ENCODE assay signal across 15 cellular contexts in genomic region chr16:72468582-72468981, GRCh38.
"Had no signal": no experiment of that assay in that cellular context is flagged by ENCODE, and none has a peak within 500 bp of the region (broad histone marks: within the 10 kb centered on the region; RNA-seq: fewer than 3 reads in every experiment).

No MANE protein-coding gene starts in this region.

- H3K27me3 ChIP-seq: esophagus muscularis mucosa, gastrocnemius medialis, heart right ventricle, ovary, thyroid gland, uterus had no signal

- H3K36me3 ChIP-seq: esophagus muscularis mucosa, gastrocnemius medialis, heart right ventricle, left ventricle myocardium inferior, ovary, thyroid gland, uterus had no signal

- FAIRE-seq: keratinocyte had no signal

- H3K27ac ChIP-seq: esophagus muscularis mucosa, gastrocnemius medialis, heart right ventricle, left ventricle myocardium inferior, ovary, skin epidermis, thyroid gland, uterus had no signal

- H3K4me1 ChIP-seq: esophagus muscularis mucosa, gastrocnemius medialis, heart right ventricle, left ventricle myocardium inferior, thyroid gland, uterus had no signal

- ATAC-seq: activated T-cell treated with anti-CD3 and anti-CD28 coated beads, Interleukin-2, amount 50 U/mL, for 4 hours; gastrocnemius medialis; heart right ventricle had no signal

- H3K4me3 ChIP-seq: esophagus muscularis mucosa, gastrocnemius medialis, heart right ventricle, left ventricle myocardium inferior, ovary, skin epidermis, thyroid gland, uterus had no signal

- DNase-seq: activated CD4-positive, alpha-beta memory T cell treated with anti-CD3 and anti-CD28 coated beads for 36 hours; activated CD4-positive, alpha-beta T cell treated with anti-CD3 and anti-CD28 coated beads for 1 hour; activated T-cell treated with anti-CD3 and anti-CD28 coated beads, Interleukin-2, amount 50 U/mL, for 4 hours; central memory CD4-positive, alpha-beta T cell; gastrocnemius medialis; heart right ventricle; left ventricle myocardium inferior; mesendoderm; ovary; T1000; thyroid gland; uterus had no signal

- H3K9me3 ChIP-seq: esophagus muscularis mucosa, gastrocnemius medialis, heart right ventricle, left ventricle myocardium inferior, ovary, thyroid gland, uterus had no signal
